8 cellular contexts compared by ENCODE assay signal in the genomic region with DNA sequence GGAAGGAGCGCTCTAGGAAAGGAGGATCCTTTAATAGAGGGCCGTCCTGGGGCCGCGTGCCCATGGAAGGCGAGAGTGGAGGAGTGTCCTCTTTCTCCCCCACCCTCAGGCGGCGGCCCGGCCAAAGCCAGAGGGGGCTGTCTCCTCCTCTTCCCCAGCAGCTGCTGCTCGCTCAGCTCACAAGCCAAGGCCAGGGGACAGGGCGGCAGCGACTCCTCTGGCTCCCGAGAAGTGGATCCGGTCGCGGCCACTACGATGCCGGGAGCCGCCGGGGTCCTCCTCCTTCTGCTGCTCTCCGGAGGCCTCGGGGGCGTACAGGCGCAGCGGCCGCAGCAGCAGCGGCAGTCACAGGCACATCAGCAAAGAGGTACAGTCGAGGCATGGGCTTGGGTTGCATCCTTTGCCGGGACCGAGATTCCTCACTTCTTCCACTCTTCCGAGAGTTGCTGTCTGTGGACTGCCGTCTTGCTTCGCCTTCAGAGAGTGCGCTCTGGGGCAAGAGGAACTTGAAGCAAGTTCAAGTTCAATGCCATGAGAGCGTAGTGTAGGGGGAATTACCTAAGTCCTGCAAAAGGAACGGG. TPM values are rescaled to one million over a fixed set of nuclear protein-coding genes. Genes with fewer than 3 reads are reported as not detected.
DNase-seq lines count a peak whose midpoint lies in the region; ATAC-seq, FAIRE-seq and TF ChIP-seq lines count a peak whose summit lies in the region.

A gene with protein sequence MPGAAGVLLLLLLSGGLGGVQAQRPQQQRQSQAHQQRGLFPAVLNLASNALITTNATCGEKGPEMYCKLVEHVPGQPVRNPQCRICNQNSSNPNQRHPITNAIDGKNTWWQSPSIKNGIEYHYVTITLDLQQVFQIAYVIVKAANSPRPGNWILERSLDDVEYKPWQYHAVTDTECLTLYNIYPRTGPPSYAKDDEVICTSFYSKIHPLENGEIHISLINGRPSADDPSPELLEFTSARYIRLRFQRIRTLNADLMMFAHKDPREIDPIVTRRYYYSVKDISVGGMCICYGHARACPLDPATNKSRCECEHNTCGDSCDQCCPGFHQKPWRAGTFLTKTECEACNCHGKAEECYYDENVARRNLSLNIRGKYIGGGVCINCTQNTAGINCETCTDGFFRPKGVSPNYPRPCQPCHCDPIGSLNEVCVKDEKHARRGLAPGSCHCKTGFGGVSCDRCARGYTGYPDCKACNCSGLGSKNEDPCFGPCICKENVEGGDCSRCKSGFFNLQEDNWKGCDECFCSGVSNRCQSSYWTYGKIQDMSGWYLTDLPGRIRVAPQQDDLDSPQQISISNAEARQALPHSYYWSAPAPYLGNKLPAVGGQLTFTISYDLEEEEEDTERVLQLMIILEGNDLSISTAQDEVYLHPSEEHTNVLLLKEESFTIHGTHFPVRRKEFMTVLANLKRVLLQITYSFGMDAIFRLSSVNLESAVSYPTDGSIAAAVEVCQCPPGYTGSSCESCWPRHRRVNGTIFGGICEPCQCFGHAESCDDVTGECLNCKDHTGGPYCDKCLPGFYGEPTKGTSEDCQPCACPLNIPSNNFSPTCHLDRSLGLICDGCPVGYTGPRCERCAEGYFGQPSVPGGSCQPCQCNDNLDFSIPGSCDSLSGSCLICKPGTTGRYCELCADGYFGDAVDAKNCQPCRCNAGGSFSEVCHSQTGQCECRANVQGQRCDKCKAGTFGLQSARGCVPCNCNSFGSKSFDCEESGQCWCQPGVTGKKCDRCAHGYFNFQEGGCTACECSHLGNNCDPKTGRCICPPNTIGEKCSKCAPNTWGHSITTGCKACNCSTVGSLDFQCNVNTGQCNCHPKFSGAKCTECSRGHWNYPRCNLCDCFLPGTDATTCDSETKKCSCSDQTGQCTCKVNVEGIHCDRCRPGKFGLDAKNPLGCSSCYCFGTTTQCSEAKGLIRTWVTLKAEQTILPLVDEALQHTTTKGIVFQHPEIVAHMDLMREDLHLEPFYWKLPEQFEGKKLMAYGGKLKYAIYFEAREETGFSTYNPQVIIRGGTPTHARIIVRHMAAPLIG (N-terminal part only) (plus strand): TSS at position 148 of the 581 bp plus-strand sequence. CDS start 108 bp downstream, at position 256.

- TF ChIP-seq CTCF in GM10248 (IDR thresholded peaks at IDR 0.05; ENCODE audit: control extremely low read depth, extremely low read depth, low read depth, missing control alignments): no peak

- H3K36me3 ChIP-seq in HUES48 (ENCODE audit: control insufficient read depth, insufficient read depth, low read length): no peaks in the 10 kb centered on the region

- intact Hi-C loops in left colon (cut with DNase I, micrococcal nuclease): no loop called here

- FAIRE-seq in A204.1 (lab: Jason Lieb, UNC) (peak; percentile 79), GM12892 (lab: Jason Lieb, UNC) (no peak)

- CTCF ChIA-PET in GM10248 (lab: Yijun Ruan, JAX): interaction anchor here (1.0 kb wide), 1 partner anchor 17 kb away, joined by 3 read pairs; no protein-coding TSS in a partner anchor

- peaks cover 15% of the 10 kb centered on the region for H3K4me1 ChIP-seq in HUES48 (ENCODE audit: control insufficient read depth, insufficient read depth, low read length)

- POLR2A ChIA-PET in GM10248 (lab: Yijun Ruan, JAX): no interaction called here

- H3K9ac ChIP-seq in HUES48 (ENCODE audit: low read depth, low read length): peak within 1 kb of the TSS; percentile 58

- H3K4me3 ChIP-seq in HUES48 (ENCODE audit: low read depth, low read length): peak within 1 kb of the TSS; percentile 84

- no peaks in the 10 kb centered on the region for H3K9me3 ChIP-seq in HUES48 (ENCODE audit: control insufficient read depth, insufficient read depth, low read length)

- DNase-seq in dedifferentiated amniotic fluid mesenchymal stem cell (ENCODE audit: extremely low spot score): peak; percentile 56
- peak; percentile 33 to 52 for DNase-seq in left colon
- peak; percentile 3 for DNase-seq in stimulated activated CD4-positive, alpha-beta T cell treated with anti-CD3 and anti-CD28 coated beads, Interleukin-1b, Interleukin-23, amount 100 ng/mL, for 48 hours
- DNase-seq in GM10248 (ENCODE audit: extremely low spot score): no peak
- DNase-seq in GM12892 (ENCODE audit: insufficient read length): no peak

- no peak for TF ChIP-seq POLR2A in GM12892 (IDR thresholded peaks at IDR 0.05; ENCODE audit: low read depth, low read length)

- ATAC-seq in left colon (peak; percentile 32), GM21390 (IDR thresholded peaks at IDR 0.05; ENCODE audit: unreplicated experiment) (no peak)

- H3K27ac ChIP-seq in HUES48 (ENCODE audit: low read depth, low read length): no peak within 1 kb of the TSS

- H3K27me3 ChIP-seq in HUES48 (ENCODE audit: control insufficient read depth, insufficient read depth, low read length): 0 out of 2 replicates have a peak, but pooled peaks cover 6% of the 10 kb centered on the region

RNA-seq across cellular contexts. Expression of the gene that starts here (rescaled TPM):
- total RNA-seq in left colon: 10 to 100 TPM in 1 of 2 donors, 1 to 10 TPM in 1; 7.0 to 14.4 TPM
- polyA plus RNA-seq in GM12892 (2012; ENCODE audit: missing spikeins): 0.21 TPM

Comparison
In these comparisons a context has a peak if more than half of its experiments do, and no peak if none do; other contexts are left out.
1. DNase-seq: peak in dedifferentiated amniotic fluid mesenchymal stem cell (single experiment), left colon (2 of 2) and stimulated activated CD4-positive, alpha-beta T cell treated with anti-CD3 and anti-CD28 coated beads, Interleukin-1b, Interleukin-23, amount 100 ng/mL, for 48 hours (single experiment); none in GM10248 (single experiment) and GM12892 (single experiment).